Comparison of ENCODE assay signal across 14 cellular contexts in genomic region chr2:98910349-98911125, GRCh38. TPM values are rescaled to one million over a fixed set of nuclear protein-coding genes. Genes with fewer than 3 reads are reported as not detected.
DNase-seq lines count a peak whose midpoint lies in the region; ATAC-seq and TF ChIP-seq lines count a peak whose summit lies in the region.
"Had no signal": no experiment of that assay in that cellular context is flagged by ENCODE, and none has a peak within 500 bp of the region (broad histone marks: within the 10 kb centered on the region; RNA-seq: fewer than 3 reads in every experiment).

No MANE protein-coding gene starts in this region.

- TF ChIP-seq POLR2A in stomach (IDR thresholded peaks at IDR 0.05) (no peak), heart left ventricle (IDR thresholded peaks at IDR 0.05) (no peak)

- BruUV-seq in OCI-LY7 (replicated peaks; lab: Mats Ljungman, UMichigan), result no TSS peak

- 88 to 90% methylated on average over 10 of the region's 10 CpGs for WGBS in esophagus, 2 donors
- WGBS in stomach, 5 donors, result 83 to 90% (median 87%) methylated on average over 10 of the region's 10 CpGs
- WGBS in heart left ventricle, 4 donors, result 88 to 95% (median 90%) methylated on average over 10 of the region's 10 CpGs

- no peak for TF ChIP-seq EP300 in stomach (IDR thresholded peaks at IDR 0.05)

- H3K4me1 ChIP-seq in OCI-LY7 (ENCODE audit: insufficient read depth, low read length, poor library complexity, severe bottlenecking), result peaks cover 39% of the 10 kb centered on the region
- H3K4me1 ChIP-seq in esophagus (ENCODE audit: control insufficient read depth in 2 of 2, insufficient read depth in 2 of 2, low read length in 1 of 2), result peaks cover 6 to 48% of the 10 kb centered on the region in 2 donors
- H3K4me1 ChIP-seq in stomach, result peaks cover 37 to 65% (median 55%) of the 10 kb centered on the region in 4 donors
- peaks cover 0 to 24% (median 11%) of the 10 kb centered on the region in 12 donors for H3K4me1 ChIP-seq in heart left ventricle

- CTCF ChIA-PET in OCI-LY7 (lab: Charles Lee; ENCODE audit: unreplicated experiment), result no interaction called here

- H4K20me1 ChIP-seq in OCI-LY7 (ENCODE audit: insufficient read depth, low read length), result no peaks in the 10 kb centered on the region

- no peaks in the 10 kb centered on the region for H3K9me2 ChIP-seq in OCI-LY7 (ENCODE audit: insufficient read depth, low read length)

- no peaks in the 10 kb centered on the region for H3K79me2 ChIP-seq in OCI-LY7 (ENCODE audit: insufficient read depth, low read depth, low read length)

- POLR2A ChIA-PET in OCI-LY7 (lab: Charles Lee), result no interaction called here

- intact Hi-C loops in OCI-LY7 (cut with micrococcal nuclease; ENCODE audit: unreplicated experiment), result no loop called here
- intact Hi-C loops in stomach (cut with DNase I; ENCODE audit: low total_unique reads), result no loop called here
- intact Hi-C loops in heart left ventricle (cut with DNase I), result no loop called here

- H3K4me2 ChIP-seq in OCI-LY7 (ENCODE audit: low read length), result no peak overlapping the region

- TF ChIP-seq CTCF in OCI-LY7 (conservative IDR thresholded peaks at IDR 0.05; ENCODE audit: low read length), result no peak
- TF ChIP-seq CTCF in stomach (IDR thresholded peaks at IDR 0.05), result no peak
- TF ChIP-seq CTCF in heart left ventricle (IDR thresholded peaks at IDR 0.05), result no peak

- H3K27me3 ChIP-seq in esophagus (ENCODE audit: control insufficient read depth in 1 of 2, insufficient read depth in 2 of 2, low read length in 2 of 2), result no peaks in the 10 kb centered on the region
- H3K27me3 ChIP-seq in stomach, result no peaks in the 10 kb centered on the region
- peaks cover 0 to 10% (median 0%) of the 10 kb centered on the region in 9 donors for H3K27me3 ChIP-seq in heart left ventricle
- H3K27me3 ChIP-seq: foreskin keratinocyte, left lung had no signal

- peak overlapping the region; percentile 7; the same call in 1 of the 2 replicates for H2AFZ ChIP-seq in OCI-LY7 (ENCODE audit: low read length)

- H3K36me3 ChIP-seq in OCI-LY7 (ENCODE audit: insufficient read depth, low read length), result no peaks in the 10 kb centered on the region
- no peaks in the 10 kb centered on the region for H3K36me3 ChIP-seq in esophagus (ENCODE audit: control insufficient read depth in 2 of 2, insufficient read depth in 2 of 2, low read length in 1 of 2)
- no peaks in the 10 kb centered on the region for H3K36me3 ChIP-seq in stomach
- no peaks in the 10 kb centered on the region for H3K36me3 ChIP-seq in heart left ventricle
- H3K36me3 ChIP-seq: adrenal gland, left lung had no signal

- peak; percentile 53 for DNase-seq in activated CD8-positive, alpha-beta memory T cell treated with anti-CD3 and anti-CD28 coated beads for 24 hours
- DNase-seq in activated CD8-positive, alpha-beta memory T cell treated with anti-CD3 and anti-CD28 coated beads, Interleukin-2, amount 50 U/mL, for 4 hours, result no peak
- DNase-seq in OCI-LY7 (ENCODE audit: low spot score) (peak; percentile 22), stomach (peak; percentile 20), NCI-H2081 (lab: John Stamatoyannopoulos, UW) (no peak), heart left ventricle (no peak)
- DNase-seq: foreskin keratinocyte, NCI-H2107, NCI-H82, occipital lobe had no signal

- no peaks in the 10 kb centered on the region for H3K9me3 ChIP-seq in OCI-LY7 (ENCODE audit: low read length)
- H3K9me3 ChIP-seq in esophagus (ENCODE audit: control insufficient read depth in 2 of 2, insufficient read depth in 1 of 2, low read depth in 1 of 2, low read length in 1 of 2), result no peaks in the 10 kb centered on the region
- no peaks in the 10 kb centered on the region for H3K9me3 ChIP-seq in stomach
- H3K9me3 ChIP-seq in heart left ventricle, result no peaks in the 10 kb centered on the region
- H3K9me3 ChIP-seq: adrenal gland, left lung had no signal

- no peak for ATAC-seq in GM21381 (IDR thresholded peaks at IDR 0.05; ENCODE audit: unreplicated experiment)
- ATAC-seq in heart left ventricle, result no peak
- ATAC-seq: foreskin keratinocyte had no signal

- H3K4me3 ChIP-seq in OCI-LY7 (ENCODE audit: low read depth, low read length, poor library complexity, severe bottlenecking), result no peak overlapping the region
- H3K4me3 ChIP-seq in esophagus (ENCODE audit: low read depth in 1 of 2, low read length in 2 of 2), result no peak overlapping the region
- no peak overlapping the region for H3K4me3 ChIP-seq in stomach
- no peak overlapping the region for H3K4me3 ChIP-seq in heart left ventricle
- H3K4me3 ChIP-seq: adrenal gland, left lung had no signal

- peak overlapping the region; percentile 88 for H3K27ac ChIP-seq in OCI-LY7 (ENCODE audit: low read depth, low read length, poor library complexity, severe bottlenecking)
- peak overlapping the region; percentile 88 to 91 for H3K27ac ChIP-seq in esophagus (ENCODE audit: low read depth in 2 of 2, low read length in 1 of 2)
- H3K27ac ChIP-seq in stomach, result peak overlapping the region; percentile 4 to 90 (median 85)
- no peak overlapping the region for H3K27ac ChIP-seq in heart left ventricle
- H3K27ac ChIP-seq: adrenal gland, foreskin keratinocyte had no signal

RNA-seq across cellular contexts. Expression of gene CRACDL, which starts 25.5 kb away (rescaled TPM):
- total RNA-seq in OCI-LY7 (2014; rRNA removed; shearing (Covaris generic)), result 0.03 TPM in 1 of 2 replicates, not detected in the other
- 0.13 and 0.59 TPM in 2 replicates for total RNA-seq in OCI-LY7 (2022)
- 10 to 100 TPM in 1 of 2 donors, 1 to 10 TPM in 1; 9.1 to 15.8 TPM for polyA plus RNA-seq in esophagus
- total RNA-seq in stomach, result 100 to 1,000 TPM in 1 of 5 donors, 10 to 100 TPM in 2, 1 to 10 TPM in 2; 6.2 to 205 (median 24.3) TPM
- 1 to 10 TPM; 5.4 to 5.8 (median 5.5) TPM for polyA plus RNA-seq in stomach
- total RNA-seq in heart left ventricle, result 1 to 10 TPM; 1.1 to 6.4 (median 2.9) TPM
- 1 to 10 TPM; 1.7 to 7.4 TPM for polyA plus RNA-seq in heart left ventricle

Comparison
In these comparisons a context has a peak if more than half of its experiments do, and no peak if none do; other contexts are left out.
1. DNase-seq: peak in activated CD8-positive, alpha-beta memory T cell treated with anti-CD3 and anti-CD28 coated beads for 24 hours (single experiment), OCI-LY7 (single experiment) and stomach (single experiment); none in activated CD8-positive, alpha-beta memory T cell treated with anti-CD3 and anti-CD28 coated beads, Interleukin-2, amount 50 U/mL, for 4 hours (single experiment), NCI-H2081 (0 of 2) and heart left ventricle (0 of 5).
2. H3K27ac ChIP-seq: peak in OCI-LY7 (single experiment), esophagus (2 of 2) and stomach (5 of 5); none in heart left ventricle (0 of 12).